33 cellular contexts compared by ENCODE assay signal in the genomic region with DNA sequence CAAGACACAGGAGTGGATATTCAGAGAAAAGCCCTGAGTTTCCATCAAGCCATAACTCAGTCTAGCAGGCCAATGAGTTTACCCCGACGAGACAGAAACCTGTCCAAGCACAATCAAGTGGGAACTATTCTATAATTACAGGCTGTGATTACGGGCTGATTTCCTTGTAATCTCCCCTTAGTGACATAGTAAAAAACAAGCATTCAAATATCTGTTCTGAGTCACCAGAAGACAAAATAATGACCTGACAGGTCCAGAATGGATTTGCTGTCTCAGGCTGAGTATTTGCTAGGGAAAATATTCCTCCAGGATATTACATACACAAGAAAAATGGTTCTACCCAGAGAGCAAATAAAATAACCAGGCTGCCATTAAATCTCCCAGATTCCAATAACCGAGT. TPM values are rescaled to one million over a fixed set of nuclear protein-coding genes. Genes with fewer than 3 reads are reported as not detected.
"Had no signal": no experiment of that assay in that cellular context is flagged by ENCODE, and none has a peak within 500 bp of the region (broad histone marks: within the 10 kb centered on the region; RNA-seq: fewer than 3 reads in every experiment).

No MANE protein-coding gene starts in this region.

- H3K36me3 ChIP-seq: adrenal gland, brain microvascular endothelial cell, breast epithelium had no signal

- H3K4me1 ChIP-seq: adrenal gland, body of pancreas, breast epithelium had no signal

- H3K27me3 ChIP-seq: adrenal gland, body of pancreas, brain microvascular endothelial cell had no signal

- H3K27ac ChIP-seq: adrenal gland, brain microvascular endothelial cell, breast epithelium, VCaP had no signal

- DNase-seq: activated B cell treated with CpG ODN at 0.5 μM for 24 hours; activated CD4-positive, alpha-beta memory T cell treated with anti-CD3 and anti-CD28 coated beads for 36 hours; activated CD4-positive, alpha-beta T cell treated with anti-CD3 and anti-CD28 coated beads for 4 hours; activated CD4-positive, alpha-beta T cell treated with anti-CD3 and anti-CD28 coated beads, Interleukin-2, amount 10 ng/mL, durations not matched to agents 24 days and 14 days; activated CD4-positive, alpha-beta T cell treated with anti-CD3 and anti-CD28 coated beads, Interleukin-2, amount 50 U/mL, for 1 hour; activated CD4-positive, alpha-beta T cell treated with anti-CD3 and anti-CD28 coated beads, Interleukin-2, amount 50 U/mL, for 4 hours; activated CD4-positive, CD25-positive, alpha-beta regulatory T cell treated with anti-CD3 and anti-CD28 coated beads, Interleukin-2, amount 50 U/mL, for 72 hours; activated CD8-positive, alpha-beta memory T cell treated with anti-CD3 and anti-CD28 coated beads, Interleukin-2, amount 50 U/mL, for 4 hours; activated CD8-positive, alpha-beta T cell treated with anti-CD3 and anti-CD28 coated beads for 36 hours; activated effector memory CD4-positive, alpha-beta T cell treated with anti-CD3 and anti-CD28 coated beads, Interleukin-2, amount 50 U/mL, for 16 hours; activated gamma-delta T cell treated with Interleukin-2 at 50 U/mL for 16 hours; activated naive CD4-positive, alpha-beta T cell; activated naive CD4-positive, alpha-beta T cell treated with anti-CD3 and anti-CD28 coated beads for 36 hours; activated naive CD4-positive, alpha-beta T cell treated with anti-CD3 and anti-CD28 coated beads, Interleukin-2, amount 50 U/mL, for 16 hours; activated naive CD8-positive, alpha-beta T cell treated with anti-CD3 and anti-CD28 coated beads for 36 hours; activated T-cell treated with anti-CD3 and anti-CD28 coated beads for 4 hours; activated T-cell treated with anti-CD3 and anti-CD28 coated beads, Interleukin-2, amount 50 U/mL, for 1 hour; activated T-cell treated with anti-CD3 and anti-CD28 coated beads, Interleukin-2, amount 50 U/mL, for 4 hours; activated T-cell treated with anti-CD3 and anti-CD28 coated beads, Interleukin-2, amount 50 U/mL, for 72 hours; adrenal gland; amniotic stem cell; aorta; brain microvascular endothelial cell; central memory CD4-positive, alpha-beta T cell; T-helper 1 cell; T-helper 2 cell; T-helper 9 cell had no signal

- ATAC-seq: activated CD8-positive, alpha-beta T cell treated with anti-CD3 and anti-CD28 coated beads for 36 hours; activated naive CD4-positive, alpha-beta T cell treated with anti-CD3 and anti-CD28 coated beads, Interleukin-2, amount 50 U/mL, for 72 hours; activated T-cell treated with anti-CD3 and anti-CD28 coated beads, Interleukin-2, amount 50 U/mL, for 4 hours; activated T-cell treated with anti-CD3 and anti-CD28 coated beads, Interleukin-2, amount 50 U/mL, for 72 hours; activated T-helper 17 cell treated with anti-CD3 and anti-CD28 coated beads, Interleukin-2, amount 50 U/mL, for 72 hours had no signal

- H3K4me3 ChIP-seq: adrenal gland, body of pancreas, breast epithelium had no signal

- H3K9me3 ChIP-seq: adrenal gland, body of pancreas, breast epithelium had no signal

RNA-seq across cellular contexts. Expression of a gene that starts 35.7 kb away (rescaled TPM):
- total RNA-seq: activated B cell treated with CpG ODN at 0.5 μM for 24 hours; activated CD4-positive, alpha-beta memory T cell treated with anti-CD3 and anti-CD28 coated beads for 36 hours; activated CD8-positive, alpha-beta memory T cell treated with anti-CD3 and anti-CD28 coated beads for 36 hours; activated CD8-positive, alpha-beta T cell treated with anti-CD3 and anti-CD28 coated beads for 36 hours; activated naive CD4-positive, alpha-beta T cell treated with anti-CD3 and anti-CD28 coated beads for 36 hours; activated naive CD4-positive, alpha-beta T cell treated with anti-CD3 and anti-CD28 coated beads, Interleukin-2, amount 50 U/mL, for 72 hours; activated naive CD8-positive, alpha-beta T cell treated with anti-CD3 and anti-CD28 coated beads for 36 hours had no signal
